1 cellular context compared by ENCODE assay signal in genomic region chr2:55017428-55017827, GRCh38.
TF ChIP-seq lines count a peak whose summit lies in the region.

No MANE protein-coding gene starts in this region.

TF ChIP-seq in GM23338, 12 proteins besides CTCF, POLR2A, EP300 and RAD21 (continued from another document):
- TF ChIP-seq ZNF462 (CRISPR knock-in tag; IDR thresholded peaks at IDR 0.05) (no peak), REST (IDR thresholded peaks at IDR 0.05; ENCODE audit: unreplicated experiment) (no peak)
